11 cellular contexts compared by ENCODE assay signal in the genomic region with DNA sequence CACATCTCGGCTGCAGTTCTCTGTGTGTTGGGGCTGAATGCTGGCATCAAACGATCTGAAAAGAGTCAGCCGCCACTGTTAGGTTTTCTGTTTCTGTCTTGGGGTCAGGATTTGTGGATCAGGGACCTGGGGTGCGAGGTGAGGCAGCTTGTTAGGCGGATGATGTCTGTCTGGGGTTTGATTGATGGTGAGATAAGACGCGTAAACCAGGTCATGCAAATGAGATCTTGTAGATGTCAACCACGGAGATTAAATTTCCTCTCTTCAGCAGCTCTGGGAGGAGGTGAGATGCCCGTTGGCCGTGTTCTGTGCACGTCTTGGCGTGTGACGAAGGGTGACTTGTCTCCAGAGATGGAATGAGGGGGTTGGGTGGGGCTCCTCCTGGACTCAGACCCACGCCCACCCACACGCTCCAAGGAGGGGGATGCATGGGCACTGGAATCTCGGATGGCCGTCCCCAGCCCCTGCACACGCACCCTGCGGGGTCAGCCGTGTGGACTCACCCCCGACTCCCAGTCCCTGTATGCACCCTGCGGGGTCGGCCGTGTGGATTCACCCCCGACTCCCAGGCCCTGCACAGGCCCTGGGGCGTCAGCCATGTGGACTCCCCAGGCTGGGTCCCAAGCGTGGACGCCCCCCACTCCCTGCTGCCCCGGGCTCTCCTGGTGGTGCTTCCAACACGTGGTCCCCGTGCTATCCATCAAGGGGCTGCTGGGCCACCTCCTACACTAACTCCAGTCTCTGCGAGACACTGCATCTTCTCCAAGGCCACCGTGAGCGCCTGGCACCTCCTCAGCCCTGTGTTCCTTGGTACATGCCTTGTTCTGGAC. TPM values are rescaled to one million over a fixed set of nuclear protein-coding genes. Genes with fewer than 3 reads are reported as not detected.
DNase-seq lines count a peak whose midpoint lies in the region; ATAC-seq and TF ChIP-seq lines count a peak whose summit lies in the region.
"Had no signal": no experiment of that assay in that cellular context is flagged by ENCODE, and none has a peak within 500 bp of the region (broad histone marks: within the 10 kb centered on the region; RNA-seq: fewer than 3 reads in every experiment).

No MANE protein-coding gene starts in this region.

- H3K4me1 ChIP-seq in IMR-90 (ENCODE audit: control insufficient read depth, insufficient read depth, low read length), result no peaks in the 10 kb centered on the region; the same call in 1 of the 2 replicates

- no peak overlapping the region for H3K23ac ChIP-seq in IMR-90 (ENCODE audit: low read depth, low read length)

- peaks cover 34 to 50% of the 10 kb centered on the region in 2 experiments for H3K79me1 ChIP-seq in IMR-90 (ENCODE audit: low read depth in 1 of 2, low read length in 2 of 2)

- H3K27me3 Mint-ChIP-seq in activated CD8-positive, alpha-beta T cell treated with anti-CD3 and anti-CD28 coated beads, Interleukin-2, amount 10 ng/mL, durations not matched to agents 7 days and 5 days (ENCODE audit: low read depth), result no peaks in the 10 kb centered on the region
- no peaks in the 10 kb centered on the region for H3K27me3 Mint-ChIP-seq in effector memory CD8-positive, alpha-beta T cell

- peak overlapping the region; percentile 82 for H3K27ac Mint-ChIP-seq in activated CD8-positive, alpha-beta T cell treated with anti-CD3 and anti-CD28 coated beads, Interleukin-2, amount 10 ng/mL, durations not matched to agents 7 days and 5 days
- H3K27ac Mint-ChIP-seq in effector memory CD8-positive, alpha-beta T cell, result peak overlapping the region; percentile 93 to 98

- H2AK5ac ChIP-seq in IMR-90 (ENCODE audit: low read depth, low read length), result no peak overlapping the region

- no peak overlapping the region for H3K18ac ChIP-seq in IMR-90 (ENCODE audit: low read depth, low read length)

- H2BK120ac ChIP-seq in IMR-90 (ENCODE audit: low read depth, low read length), result no peak overlapping the region

- no peak overlapping the region for H2BK20ac ChIP-seq in IMR-90 (ENCODE audit: low read depth, low read length)

- peak overlapping the region; percentile 1 for H2AFZ ChIP-seq in IMR-90 (replicated peaks; ENCODE audit: low read length, poor library complexity)

- dilution Hi-C loops in IMR-90 (cut with HindIII; ENCODE audit: low sequenced_read_pairs, unreplicated experiment), result no loop called here

- H3K4me1 Mint-ChIP-seq in activated CD8-positive, alpha-beta T cell treated with anti-CD3 and anti-CD28 coated beads, Interleukin-2, amount 10 ng/mL, durations not matched to agents 7 days and 5 days (ENCODE audit: low read depth), result peaks cover 49% of the 10 kb centered on the region
- peaks cover 29 to 39% of the 10 kb centered on the region in 2 donors for H3K4me1 Mint-ChIP-seq in effector memory CD8-positive, alpha-beta T cell (ENCODE audit: low read depth in 2 of 2)

- H3K14ac ChIP-seq in IMR-90 (replicated peaks; ENCODE audit: low read depth, low read length), result no peak overlapping the region

- intact Hi-C loops in IMR-90 (cut with micrococcal nuclease), result no loop called here

- no peak overlapping the region for H3K9ac ChIP-seq in IMR-90 (ENCODE audit: low read depth, low read length)

- H4K20me1 ChIP-seq in IMR-90 (ENCODE audit: insufficient read depth, low read length), result peaks cover 5% of the 10 kb centered on the region

- CTCF ChIA-PET in IMR-90 (lab: Yijun Ruan, JAX), result no interaction called here
- CTCF ChIA-PET in activated CD8-positive, alpha-beta T cell treated with anti-CD3 and anti-CD28 coated beads, Interleukin-2, amount 10 ng/mL, durations not matched to agents 7 days and 5 days (lab: Charles Lee), result interaction anchor here (1.0 to 2.5 kb wide), 4 partner anchors 15 to 200 kb away, joined by 3 to 11 read pairs (median 4); a partner anchor contains a TSS

- H3K9me1 ChIP-seq in IMR-90 (ENCODE audit: insufficient read depth, low read length), result no peaks in the 10 kb centered on the region

- H3K4me3 ChIP-seq in IMR-90 (ENCODE audit: insufficient read depth, low read depth, low read length), result no peak overlapping the region
- H3K4me3 ChIP-seq: coronary artery had no signal

- no peak overlapping the region for H4K91ac ChIP-seq in IMR-90 (ENCODE audit: insufficient read depth, low read depth, low read length)

- TF ChIP-seq CTCF in IMR-90 (conservative IDR thresholded peaks at IDR 0.05; ENCODE audit: low read depth, low read length), result no peak

- ATAC-seq in IMR-90 (ENCODE audit: low read depth), result no peak
- peak; percentile 84 for ATAC-seq in activated CD8-positive, alpha-beta T cell treated with anti-CD3 and anti-CD28 coated beads, Interleukin-2, amount 10 ng/mL, durations not matched to agents 7 days and 5 days
- peak; percentile 73 for ATAC-seq in effector memory CD8-positive, alpha-beta T cell (replicated peaks)
- no peak for ATAC-seq in HG02840 (IDR thresholded peaks at IDR 0.05; ENCODE audit: low FRiP score, unreplicated experiment)
- no peak for ATAC-seq in HG03571 (IDR thresholded peaks at IDR 0.05; ENCODE audit: unreplicated experiment)

- BruUV-seq in IMR-90 (replicated peaks; lab: Mats Ljungman, UMichigan), result no TSS peak

- in situ Hi-C loops in IMR-90 (cut with MboI; ENCODE audit: low sequenced_read_pairs), result no loop called here

- no peak overlapping the region for H3K56ac ChIP-seq in IMR-90 (ENCODE audit: extremely low read depth, insufficient read depth, low read length)

- no peak overlapping the region for H2AK9ac ChIP-seq in IMR-90 (replicated peaks; ENCODE audit: low read depth, low read length, poor library complexity)

- POLR2A ChIA-PET in IMR-90 (lab: Charles Lee; ENCODE audit: unreplicated experiment), result no interaction called here
- POLR2A ChIA-PET in activated CD8-positive, alpha-beta T cell treated with anti-CD3 and anti-CD28 coated beads, Interleukin-2, amount 10 ng/mL, durations not matched to agents 7 days and 5 days (lab: Charles Lee), result interaction anchor here (1.6 kb wide), 1 partner anchor 17 kb away, joined by 6 read pairs; no protein-coding TSS in a partner anchor

- 93% methylated on average over 17 of the region's 34 CpGs; no CpG with 5 or more reads in 1 of the 2 experiments for WGBS in IMR-90 (ENCODE audit: extremely low coverage in 2 of 2, insufficient read length in 1 of 2), 2 experiments

- no peak overlapping the region for H4K8ac ChIP-seq in IMR-90 (ENCODE audit: low read depth in 2 of 2, low read length in 2 of 2)

- H3K36me3 Mint-ChIP-seq in activated CD8-positive, alpha-beta T cell treated with anti-CD3 and anti-CD28 coated beads, Interleukin-2, amount 10 ng/mL, durations not matched to agents 7 days and 5 days (ENCODE audit: low read depth), result peaks cover 47% of the 10 kb centered on the region
- H3K36me3 Mint-ChIP-seq in effector memory CD8-positive, alpha-beta T cell (ENCODE audit: insufficient read depth), result peaks cover 55% of the 10 kb centered on the region

- no peaks in the 10 kb centered on the region for H3K27me3 ChIP-seq in IMR-90 (ENCODE audit: control insufficient read depth, insufficient read depth, low read length)

- DNase-seq in IMR-90, result no peak
- DNase-seq in activated CD8-positive, alpha-beta T cell treated with anti-CD3 and anti-CD28 coated beads, Interleukin-2, amount 10 ng/mL, durations not matched to agents 7 days and 5 days, result peak; percentile 84
- peak; percentile 48 to 69 (median 63) for DNase-seq in effector memory CD8-positive, alpha-beta T cell
- DNase-seq in stimulated activated CD4-positive, alpha-beta T cell treated with anti-CD3 and anti-CD28 coated beads, Interleukin-4, amount 100 ng/mL, for 24 hours, result peak; percentile 75
- DNase-seq in hippocampal formation (lab: John Stamatoyannopoulos, UW), result no peak
- DNase-seq in AG08395 (ENCODE audit: low spot score), result no peak
- DNase-seq: NCI-H1105 treated with DMSO at 0.1 percent for 48 hours had no signal

- H3K4me2 ChIP-seq in IMR-90 (ENCODE audit: low read depth, low read length), result no peak overlapping the region

- peaks cover 1% of the 10 kb centered on the region; the same call in 1 of the 2 replicates for H3K9me3 ChIP-seq in IMR-90 (ENCODE audit: control insufficient read depth, insufficient read depth, low read length)

- peaks cover 68% of the 10 kb centered on the region for H3K36me3 ChIP-seq in IMR-90 (ENCODE audit: control insufficient read depth, insufficient read depth, low read length)

- no peak for TF ChIP-seq POLR2A in IMR-90 (IDR thresholded peaks at IDR 0.05; ENCODE audit: low read depth, low read length)

- H3K9me3 Mint-ChIP-seq in activated CD8-positive, alpha-beta T cell treated with anti-CD3 and anti-CD28 coated beads, Interleukin-2, amount 10 ng/mL, durations not matched to agents 7 days and 5 days (ENCODE audit: insufficient read depth), result no peaks in the 10 kb centered on the region
- H3K9me3 Mint-ChIP-seq in effector memory CD8-positive, alpha-beta T cell, result no peaks in the 10 kb centered on the region

- H2BK15ac ChIP-seq in IMR-90 (ENCODE audit: low read depth, low read length), result no peak overlapping the region

- TF ChIP-seq RAD21 in IMR-90 (IDR thresholded peaks at IDR 0.05; ENCODE audit: low read length), result no peak

- no peak overlapping the region for H4K5ac ChIP-seq in IMR-90 (ENCODE audit: low read depth, low read length)

- H3K4ac ChIP-seq in IMR-90 (ENCODE audit: low read depth, low read length), result no peak overlapping the region

- no peak overlapping the region for H2BK5ac ChIP-seq in IMR-90 (ENCODE audit: low read depth, low read length, poor library complexity, severe bottlenecking)

- H3K27ac ChIP-seq in IMR-90 (ENCODE audit: insufficient read depth, low read length), result no peak overlapping the region
- H3K27ac ChIP-seq: C4-2B, coronary artery had no signal

- peak overlapping the region; percentile 52 for H3K4me3 Mint-ChIP-seq in activated CD8-positive, alpha-beta T cell treated with anti-CD3 and anti-CD28 coated beads, Interleukin-2, amount 10 ng/mL, durations not matched to agents 7 days and 5 days
- peak overlapping the region; percentile 68 to 87 for H3K4me3 Mint-ChIP-seq in effector memory CD8-positive, alpha-beta T cell

RNA-seq across cellular contexts. Expression of a gene that starts 16.0 kb away (rescaled TPM):
- 1.4 TPM in 2 replicates for total RNA-seq in IMR-90 (2012; rRNA removed)
- polyA plus RNA-seq in IMR-90 (2012; rRNA removed), result 8.4 and 9.4 TPM in 2 replicates
- 5.7 and 5.9 TPM in 2 replicates for polyA plus RNA-seq in IMR-90 (2012; cell fraction: cytosol; rRNA removed)
- polyA plus RNA-seq in IMR-90 (2012; cell fraction: nucleus; rRNA removed; ENCODE audit: low replicate concordance), result 63.0 and 126 TPM in 2 replicates
- 10 to 100 TPM; 16.7 to 17.0 TPM for total RNA-seq in activated CD8-positive, alpha-beta T cell treated with anti-CD3 and anti-CD28 coated beads, Interleukin-2, amount 10 ng/mL, durations not matched to agents 7 days and 5 days

RNA-seq across cellular contexts. Expression of a gene that starts 41.3 kb away (rescaled TPM):
- total RNA-seq in IMR-90 (2012; rRNA removed), result 61.5 and 77.2 TPM in 2 replicates
- polyA plus RNA-seq in IMR-90 (2012; rRNA removed), result 108 and 120 TPM in 2 replicates
- polyA plus RNA-seq in IMR-90 (2012; cell fraction: cytosol; rRNA removed), result 108 and 119 TPM in 2 replicates
- 179 and 309 TPM in 2 replicates for polyA plus RNA-seq in IMR-90 (2012; cell fraction: nucleus; rRNA removed; ENCODE audit: low replicate concordance)
- total RNA-seq in activated CD8-positive, alpha-beta T cell treated with anti-CD3 and anti-CD28 coated beads, Interleukin-2, amount 10 ng/mL, durations not matched to agents 7 days and 5 days, result 10 to 100 TPM; 60.3 to 65.1 TPM

Comparison
In these comparisons a context has a peak if more than half of its experiments do, and no peak if none do; other contexts are left out.
1. ATAC-seq: peak in activated CD8-positive, alpha-beta T cell treated with anti-CD3 and anti-CD28 coated beads, Interleukin-2, amount 10 ng/mL, durations not matched to agents 7 days and 5 days (single experiment) and effector memory CD8-positive, alpha-beta T cell (single experiment); none in IMR-90 (single experiment), HG02840 (single experiment) and HG03571 (single experiment).
2. DNase-seq: peak in activated CD8-positive, alpha-beta T cell treated with anti-CD3 and anti-CD28 coated beads, Interleukin-2, amount 10 ng/mL, durations not matched to agents 7 days and 5 days (single experiment), effector memory CD8-positive, alpha-beta T cell (3 of 3) and stimulated activated CD4-positive, alpha-beta T cell treated with anti-CD3 and anti-CD28 coated beads, Interleukin-4, amount 100 ng/mL, for 24 hours (single experiment); none in IMR-90 (single experiment), hippocampal formation (0 of 2) and AG08395 (single experiment).